In the genomic region with DNA sequence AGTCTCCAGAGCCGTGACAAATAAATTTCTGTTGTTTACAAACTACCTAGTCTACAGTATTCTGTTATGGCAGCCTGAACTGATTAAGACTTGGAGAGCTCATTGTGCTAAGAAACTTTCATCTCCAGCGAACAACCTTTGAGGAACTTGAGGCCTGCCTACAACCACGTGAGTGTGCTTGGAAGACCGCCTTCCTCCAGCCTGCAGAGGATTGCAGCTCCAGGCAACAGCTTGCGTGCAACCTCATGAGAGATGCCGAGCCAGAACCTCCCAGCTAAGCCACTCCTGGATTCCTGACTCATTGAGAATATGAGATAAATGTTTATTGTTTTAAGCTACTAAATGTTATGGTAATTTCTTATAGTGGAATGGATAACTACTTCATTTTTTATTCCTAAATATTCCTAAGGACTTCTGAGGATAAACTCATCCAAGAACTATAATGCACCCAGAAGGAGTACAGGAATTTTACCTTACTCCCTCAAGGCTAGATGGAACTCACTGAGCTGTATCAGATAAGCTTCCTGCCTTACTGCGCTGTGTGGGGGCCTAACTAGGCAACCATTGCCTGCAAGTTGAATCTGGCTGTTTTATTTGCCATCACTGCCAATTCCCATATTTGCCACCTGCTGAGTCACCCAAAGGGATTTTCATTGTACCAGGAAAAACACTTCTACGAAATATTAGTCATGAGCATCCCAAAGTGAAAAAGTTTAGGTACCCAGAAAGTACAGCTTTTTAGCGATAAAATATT, we compare ENCODE assay signal across 9 cellular contexts. TPM values are rescaled to one million over a fixed set of nuclear protein-coding genes. Genes with fewer than 3 reads are reported as not detected.
DNase-seq lines count a peak whose midpoint lies in the region; ATAC-seq and TF ChIP-seq lines count a peak whose summit lies in the region.
"Had no signal": no experiment of that assay in that cellular context is flagged by ENCODE, and none has a peak within 500 bp of the region (broad histone marks: within the 10 kb centered on the region; RNA-seq: fewer than 3 reads in every experiment).

No MANE protein-coding gene starts in this region.

- H3K79me2 ChIP-seq in SK-N-SH (ENCODE audit: insufficient read depth), result no peaks in the 10 kb centered on the region

- H4K20me1 ChIP-seq in SK-N-SH (ENCODE audit: insufficient read depth), result no peaks in the 10 kb centered on the region

- H3F3A ChIP-seq in SK-N-SH (replicated peaks; ENCODE audit: insufficient read depth), result peaks cover 7% of the 10 kb centered on the region

- TF ChIP-seq CTCF in SK-N-SH (IDR thresholded peaks at IDR 0.05) (no peak), epithelial cell of esophagus (IDR thresholded peaks at IDR 0.05; ENCODE audit: insufficient read depth, low read depth, low read length, missing control alignments) (no peak)

- no peak for DNase-seq in SK-N-SH
- peak; percentile 90 for DNase-seq in epithelial cell of esophagus (ENCODE audit: low read depth)
- DNase-seq in middle frontal gyrus (ENCODE audit: extremely low spot score, low spot score), result peak; percentile 13
- peak; percentile 82 to 91 for DNase-seq in aorta
- no peak for DNase-seq in NCI-H524 treated with DMSO at 0.1 percent for 48 hours (lab: John Stamatoyannopoulos, UW)
- DNase-seq in G401 (ENCODE audit: low spot score), result no peak
- no peak for DNase-seq in D341Med (ENCODE audit: low spot score)
- DNase-seq: AML-193 had no signal

- no peak for TF ChIP-seq EP300 in SK-N-SH (IDR thresholded peaks at IDR 0.05; ENCODE audit: borderline replicate concordance in 1 of 2, low read depth in 1 of 2, low read length in 1 of 2)

- 0 out of 2 replicates have a peak overlapping the region, but pooled peaks have one; percentile 0 for H3K4me2 ChIP-seq in SK-N-SH

- H3K9me3 ChIP-seq in SK-N-SH, result no peaks in the 10 kb centered on the region
- no peaks in the 10 kb centered on the region for H3K9me3 ChIP-seq in aorta (ENCODE audit: control insufficient read depth, low read length)

- no peaks in the 10 kb centered on the region for H3K36me3 ChIP-seq in SK-N-SH (replicated peaks in 1 of 2; ENCODE audit: control insufficient read depth in 1 of 2, insufficient read depth in 2 of 2, low read length in 1 of 2)
- no peaks in the 10 kb centered on the region for H3K36me3 ChIP-seq in aorta (ENCODE audit: control insufficient read depth in 1 of 2, insufficient read depth in 2 of 2, low read length in 1 of 2)

- H2AFZ ChIP-seq in SK-N-SH (ENCODE audit: low read depth), result 0 out of 2 replicates have a peak overlapping the region, but pooled peaks have one; percentile 14

- intact Hi-C loops in aorta (cut with DNase I), result no loop called here

- no peaks in the 10 kb centered on the region for H3K9me2 ChIP-seq in SK-N-SH

- H3K4me1 ChIP-seq in SK-N-SH (ENCODE audit: control insufficient read depth in 1 of 2, insufficient read depth in 2 of 2, low read depth in 1 of 2, low read length in 1 of 2), result peaks cover 0 to 3% of the 10 kb centered on the region in 2 experiments; a peak in 1 of 4 replicates
- peaks cover 2 to 3% of the 10 kb centered on the region in 2 donors for H3K4me1 ChIP-seq in aorta (ENCODE audit: control insufficient read depth in 1 of 2, insufficient read depth in 2 of 2, low read length in 2 of 2)

- no peaks in the 10 kb centered on the region for H3K27me3 ChIP-seq in SK-N-SH (ENCODE audit: insufficient read depth)
- H3K27me3 ChIP-seq in aorta (ENCODE audit: control insufficient read depth in 1 of 2, insufficient read depth in 2 of 2, low read length in 1 of 2), result no peaks in the 10 kb centered on the region

- no peak for TF ChIP-seq RAD21 in SK-N-SH (IDR thresholded peaks at IDR 0.05; ENCODE audit: low read length)

- CTCF ChIA-PET in SK-N-SH (lab: Yijun Ruan, JAX), result interaction anchor here (1.1 to 1.3 kb wide), 2 partner anchors 23 to 335 kb away, joined by 5 read pairs; no protein-coding TSS in a partner anchor

- ATAC-seq in SK-N-SH treated with all-trans-retinoic acid at 6 μM for 48 hours (no peak; the same call in 2 of the 3 replicates), aorta (ENCODE audit: low FRiP score) (peak; percentile 86)

- POLR2A ChIA-PET in SK-N-SH (lab: Yijun Ruan, JAX), result no interaction called here

- H3K4me3 ChIP-seq in SK-N-SH (ENCODE audit: low read depth in 2 of 2, low read length in 1 of 2) (no peak overlapping the region), epithelial cell of esophagus (ENCODE audit: low read length) (no peak overlapping the region), aorta (ENCODE audit: low read length in 2 of 2) (no peak overlapping the region)

- in situ Hi-C loops in G401 (cut with HindIII; ENCODE audit: low sequenced_read_pairs), result no loop called here

- no peak overlapping the region for H3K9ac ChIP-seq in SK-N-SH

- 64% methylated on average over 9 of the region's 9 CpGs for WGBS in SK-N-SH (ENCODE audit: low lambda C conversion rate)
- 8 to 12% methylated on average over 9 of the region's 9 CpGs for WGBS in aorta, 2 donors

- peak overlapping the region in 1 of 2 experiments; percentile 15; a peak in 1 of 4 replicates for H3K27ac ChIP-seq in SK-N-SH (ENCODE audit: low read depth in 2 of 2, low read length in 1 of 2)
- H3K27ac ChIP-seq in aorta (ENCODE audit: low read depth in 1 of 2, low read length in 2 of 2), result peak overlapping the region in 1 of 2 donors; percentile 88

TF ChIP-seq in SK-N-SH, 30 proteins besides CTCF, POLR2A, EP300 and RAD21 (continues in another document):
- TF ChIP-seq FOSL2 (IDR thresholded peaks at IDR 0.05; ENCODE audit: borderline replicate concordance, low read depth), result peak; percentile 52; the same call in 1 of the 2 replicates
- TF ChIP-seq SIN3A (IDR thresholded peaks at IDR 0.05; ENCODE audit: borderline replicate concordance, low read depth, low read length), result no peak
- no peak for TF ChIP-seq GABPA (IDR thresholded peaks at IDR 0.05; ENCODE audit: low read depth)
- no peak for TF ChIP-seq POLR2AphosphoS5 (IDR thresholded peaks at IDR 0.05; ENCODE audit: low read depth, low read length)
- TF ChIP-seq, protein P1, sequence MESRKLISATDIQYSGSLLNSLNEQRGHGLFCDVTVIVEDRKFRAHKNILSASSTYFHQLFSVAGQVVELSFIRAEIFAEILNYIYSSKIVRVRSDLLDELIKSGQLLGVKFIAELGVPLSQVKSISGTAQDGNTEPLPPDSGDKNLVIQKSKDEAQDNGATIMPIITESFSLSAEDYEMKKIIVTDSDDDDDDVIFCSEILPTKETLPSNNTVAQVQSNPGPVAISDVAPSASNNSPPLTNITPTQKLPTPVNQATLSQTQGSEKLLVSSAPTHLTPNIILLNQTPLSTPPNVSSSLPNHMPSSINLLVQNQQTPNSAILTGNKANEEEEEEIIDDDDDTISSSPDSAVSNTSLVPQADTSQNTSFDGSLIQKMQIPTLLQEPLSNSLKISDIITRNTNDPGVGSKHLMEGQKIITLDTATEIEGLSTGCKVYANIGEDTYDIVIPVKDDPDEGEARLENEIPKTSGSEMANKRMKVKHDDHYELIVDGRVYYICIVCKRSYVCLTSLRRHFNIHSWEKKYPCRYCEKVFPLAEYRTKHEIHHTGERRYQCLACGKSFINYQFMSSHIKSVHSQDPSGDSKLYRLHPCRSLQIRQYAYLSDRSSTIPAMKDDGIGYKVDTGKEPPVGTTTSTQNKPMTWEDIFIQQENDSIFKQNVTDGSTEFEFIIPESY (IDR thresholded peaks at IDR 0.05; ENCODE audit: borderline replicate concordance, low read depth), result no peak
- no peak for TF ChIP-seq YY1 (IDR thresholded peaks at IDR 0.05; ENCODE audit: low read depth)

TF ChIP-seq in SK-N-SH treated with all-trans-retinoic acid at 6 μM for 48 hours, 23 proteins besides CTCF, POLR2A, EP300 and RAD21 (continues in another document):
- TF ChIP-seq ZFP3 (CRISPR knock-in tag; IDR thresholded peaks at IDR 0.05) (no peak), GLIS3 (CRISPR knock-in tag; IDR thresholded peaks at IDR 0.05) (no peak), ZC3H10 (CRISPR knock-in tag; IDR thresholded peaks at IDR 0.05) (no peak)
- TF ChIP-seq, protein P2, sequence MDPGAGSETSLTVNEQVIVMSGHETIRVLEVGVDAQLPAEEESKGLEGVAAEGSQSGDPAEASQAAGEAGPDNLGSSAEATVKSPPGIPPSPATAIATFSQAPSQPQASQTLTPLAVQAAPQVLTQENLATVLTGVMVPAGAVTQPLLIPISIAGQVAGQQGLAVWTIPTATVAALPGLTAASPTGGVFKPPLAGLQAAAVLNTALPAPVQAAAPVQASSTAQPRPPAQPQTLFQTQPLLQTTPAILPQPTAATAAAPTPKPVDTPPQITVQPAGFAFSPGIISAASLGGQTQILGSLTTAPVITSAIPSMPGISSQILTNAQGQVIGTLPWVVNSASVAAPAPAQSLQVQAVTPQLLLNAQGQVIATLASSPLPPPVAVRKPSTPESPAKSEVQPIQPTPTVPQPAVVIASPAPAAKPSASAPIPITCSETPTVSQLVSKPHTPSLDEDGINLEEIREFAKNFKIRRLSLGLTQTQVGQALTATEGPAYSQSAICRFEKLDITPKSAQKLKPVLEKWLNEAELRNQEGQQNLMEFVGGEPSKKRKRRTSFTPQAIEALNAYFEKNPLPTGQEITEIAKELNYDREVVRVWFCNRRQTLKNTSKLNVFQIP (CRISPR knock-in tag; IDR thresholded peaks at IDR 0.05; ENCODE audit: borderline replicate concordance, low read depth), result no peak

RNA-seq across cellular contexts. Expression of a gene that starts 17.6 kb away (rescaled TPM):
- polyA plus RNA-seq in SK-N-SH (2012; rRNA removed) (not detected in 2 replicates), aorta (1 to 10 TPM in 1 of 2 donors, under 1 TPM in 1; 0.13 to 3.3 TPM)
- polyA plus RNA-seq in SK-N-SH (2012; cell fraction: cytosol; rRNA removed), result not detected in 2 replicates
- polyA plus RNA-seq in SK-N-SH (2012; cell fraction: nucleus; rRNA removed), result not detected in 2 replicates
- under 1 TPM in 1 of 2 donors, not detected in 1; 0.18 TPM for total RNA-seq in aorta
- total RNA-seq in G401 (2014; rRNA removed; shearing (Covaris generic)), result not detected in 2 replicates

RNA-seq across cellular contexts. Expression of a gene that starts 42.2 kb away (rescaled TPM):
- 3.8 and 4.0 TPM in 2 replicates for polyA plus RNA-seq in SK-N-SH (2012; rRNA removed)
- 6.2 and 8.3 TPM in 2 replicates for polyA plus RNA-seq in SK-N-SH (2012; cell fraction: cytosol; rRNA removed)
- polyA plus RNA-seq in SK-N-SH (2012; cell fraction: nucleus; rRNA removed), result 6.5 and 6.6 TPM in 2 replicates
- 10 to 100 TPM; 34.3 to 50.7 TPM for total RNA-seq in aorta
- 10 to 100 TPM; 15.0 to 15.9 TPM for polyA plus RNA-seq in aorta
- total RNA-seq in G401 (2014; rRNA removed; shearing (Covaris generic)), result 25.4 and 51.2 TPM in 2 replicates

RNA-seq across cellular contexts. Expression of a gene that starts 42.3 kb away (rescaled TPM):
- polyA plus RNA-seq in SK-N-SH (2012; rRNA removed) (20.8 and 31.7 TPM in 2 replicates), aorta (100 to 1,000 TPM in 1 of 2 donors, 10 to 100 TPM in 1; 73.0 to 137 TPM)
- polyA plus RNA-seq in SK-N-SH (2012; cell fraction: cytosol; rRNA removed), result 41.1 and 45.6 TPM in 2 replicates
- polyA plus RNA-seq in SK-N-SH (2012; cell fraction: nucleus; rRNA removed), result 4.9 and 11.4 TPM in 2 replicates
- 10 to 100 TPM; 85.4 to 86.2 TPM for total RNA-seq in aorta
- total RNA-seq in G401 (2014; rRNA removed; shearing (Covaris generic)), result 24.0 and 35.1 TPM in 2 replicates

Comparison
In these comparisons a context has a peak if more than half of its experiments do, and no peak if none do; other contexts are left out.
1. DNase-seq: peak in epithelial cell of esophagus (single experiment), middle frontal gyrus (single experiment) and aorta (2 of 2); none in SK-N-SH (single experiment), NCI-H524 treated with DMSO at 0.1 percent for 48 hours (single experiment), G401 (single experiment) and D341Med (single experiment).